Comparison of ENCODE assay signal across 8 cellular contexts in genomic region chr17:15257316-15257925, GRCh38. TPM values are rescaled to one million over a fixed set of nuclear protein-coding genes. Genes with fewer than 3 reads are reported as not detected.
DNase-seq lines count a peak whose midpoint lies in the region; ATAC-seq and TF ChIP-seq lines count a peak whose summit lies in the region.

No MANE protein-coding gene starts in this region.

- H3K27ac Mint-ChIP-seq in activated T-cell treated with anti-CD3 and anti-CD28 coated beads, Interleukin-2, amount 50 U/mL, for 72 hours: no peak overlapping the region

- POLR2A ChIA-PET in OCI-LY7 (lab: Charles Lee): no interaction called here

- no peak overlapping the region for H3K9ac ChIP-seq in neural cell (ENCODE audit: low read length)

- CTCF ChIA-PET in OCI-LY7 (lab: Charles Lee; ENCODE audit: unreplicated experiment): no interaction called here

- H3K4me1 ChIP-seq in BE2C: peaks cover 4% of the 10 kb centered on the region
- H3K4me1 ChIP-seq in OCI-LY7 (ENCODE audit: insufficient read depth, low read length, poor library complexity, severe bottlenecking): no peaks in the 10 kb centered on the region

- no peaks in the 10 kb centered on the region for H3K9me3 ChIP-seq in BE2C
- no peaks in the 10 kb centered on the region for H3K9me3 ChIP-seq in OCI-LY7 (ENCODE audit: low read length)
- H3K9me3 ChIP-seq in neural cell (ENCODE audit: low read length): no peaks in the 10 kb centered on the region

- H3K36me3 Mint-ChIP-seq in activated T-cell treated with anti-CD3 and anti-CD28 coated beads, Interleukin-2, amount 50 U/mL, for 72 hours (ENCODE audit: insufficient read depth in 2 of 2): no peaks in the 10 kb centered on the region

- peak overlapping the region; percentile 12 to 23 for H3K4me3 Mint-ChIP-seq in activated T-cell treated with anti-CD3 and anti-CD28 coated beads, Interleukin-2, amount 50 U/mL, for 72 hours

- no peaks in the 10 kb centered on the region for H3K27me3 ChIP-seq in BE2C
- peaks cover 27% of the 10 kb centered on the region for H3K27me3 ChIP-seq in neural cell (ENCODE audit: insufficient read depth, low read depth, low read length)

- peaks cover 35% of the 10 kb centered on the region for H3K4me1 Mint-ChIP-seq in activated T-cell treated with anti-CD3 and anti-CD28 coated beads, Interleukin-2, amount 50 U/mL, for 72 hours (ENCODE audit: low read depth)

- H3K9me2 ChIP-seq in OCI-LY7 (ENCODE audit: insufficient read depth, low read length) (no peaks in the 10 kb centered on the region), neural cell (ENCODE audit: insufficient read depth, low read length) (no peaks in the 10 kb centered on the region)

- H3K27me3 Mint-ChIP-seq in activated T-cell treated with anti-CD3 and anti-CD28 coated beads, Interleukin-2, amount 50 U/mL, for 72 hours (ENCODE audit: low read depth): peaks cover 77% of the 10 kb centered on the region

- H3K79me2 ChIP-seq in OCI-LY7 (ENCODE audit: insufficient read depth, low read depth, low read length) (no peaks in the 10 kb centered on the region), neural cell (replicated peaks; ENCODE audit: insufficient read depth, low read length) (no peaks in the 10 kb centered on the region)

- H3F3A ChIP-seq in neural cell (ENCODE audit: insufficient read depth, low read length, poor library complexity, severe bottlenecking): no peaks in the 10 kb centered on the region

- H3K4me3 ChIP-seq in BE2C (ENCODE audit: low read depth, low read length): 0 out of 2 replicates have a peak overlapping the region, but pooled peaks have one; percentile 6
- no peak overlapping the region for H3K4me3 ChIP-seq in OCI-LY7 (ENCODE audit: low read depth, low read length, poor library complexity, severe bottlenecking)
- H3K4me3 ChIP-seq in fibroblast of pulmonary artery (replicated peaks; ENCODE audit: low read depth, low read length): no peak overlapping the region
- no peak overlapping the region for H3K4me3 ChIP-seq in neural cell (ENCODE audit: low read length)

- intact Hi-C loops in OCI-LY7 (cut with micrococcal nuclease; ENCODE audit: unreplicated experiment): loop anchor here (2.0 to 5.0 kb wide), 3 partner anchors 245 to 741 kb away; partner anchors contain the start of genes TTC19 and ZSWIM7

- H3K4me2 ChIP-seq in OCI-LY7 (ENCODE audit: low read length): no peak overlapping the region
- H3K4me2 ChIP-seq in neural cell (ENCODE audit: low read length): no peak overlapping the region

- no peaks in the 10 kb centered on the region for H3K9me3 Mint-ChIP-seq in activated T-cell treated with anti-CD3 and anti-CD28 coated beads, Interleukin-2, amount 50 U/mL, for 72 hours

- TF ChIP-seq EP300 in neural cell (conservative IDR thresholded peaks at IDR 0.05; ENCODE audit: poor library complexity, severe bottlenecking): no peak

- peak; percentile 71 for DNase-seq in BE2C
- peak; percentile 57 for DNase-seq in OCI-LY7 (ENCODE audit: low spot score)
- DNase-seq in activated T-cell treated with anti-CD3 and anti-CD28 coated beads, Interleukin-2, amount 50 U/mL, for 72 hours: peak; percentile 64 to 72
- peak; percentile 78 for DNase-seq in fibroblast of pulmonary artery (ENCODE audit: low read depth)

- no TSS peak for BruUV-seq in OCI-LY7 (replicated peaks; lab: Mats Ljungman, UMichigan)

- H3K27ac ChIP-seq in OCI-LY7 (ENCODE audit: low read depth, low read length, poor library complexity, severe bottlenecking): no peak overlapping the region
- no peak overlapping the region for H3K27ac ChIP-seq in neural cell (ENCODE audit: low read length)
- H3K27ac ChIP-seq in temporal lobe (ENCODE audit: low read depth, low read length): peak overlapping the region; percentile 81

- H2AFZ ChIP-seq in OCI-LY7 (ENCODE audit: low read length): no peak overlapping the region
- no peak overlapping the region for H2AFZ ChIP-seq in neural cell (ENCODE audit: low read depth, low read length)

- H3K36me3 ChIP-seq in BE2C (no peaks in the 10 kb centered on the region), OCI-LY7 (ENCODE audit: insufficient read depth, low read length) (no peaks in the 10 kb centered on the region), neural cell (ENCODE audit: insufficient read depth, low read length) (no peaks in the 10 kb centered on the region)

- peak; percentile 53 for TF ChIP-seq RAD21 in neural cell (conservative IDR thresholded peaks at IDR 0.05)

- TF ChIP-seq CTCF in BE2C (IDR thresholded peaks at IDR 0.05; ENCODE audit: low read depth, low read length) (peak; percentile 79), OCI-LY7 (conservative IDR thresholded peaks at IDR 0.05; ENCODE audit: low read length) (peak; percentile 91), fibroblast of pulmonary artery (IDR thresholded peaks at IDR 0.05; ENCODE audit: low read length, missing control alignments) (peak; percentile 86), neural cell (IDR thresholded peaks at IDR 0.05; ENCODE audit: poor library complexity, severe bottlenecking) (peak; percentile 71)

- ATAC-seq in GM18868 (IDR thresholded peaks at IDR 0.05; ENCODE audit: unreplicated experiment) (peak; percentile 84), HG03432 (IDR thresholded peaks at IDR 0.05; ENCODE audit: unreplicated experiment) (peak; percentile 85)
- ATAC-seq in activated T-cell treated with anti-CD3 and anti-CD28 coated beads, Interleukin-2, amount 50 U/mL, for 72 hours (replicated peaks in 1 of 2): peak; percentile 54 to 58

- no peaks in the 10 kb centered on the region for H4K20me1 ChIP-seq in OCI-LY7 (ENCODE audit: insufficient read depth, low read length)
- H4K20me1 ChIP-seq in neural cell (ENCODE audit: insufficient read depth): no peaks in the 10 kb centered on the region

TF ChIP-seq in neural cell, 6 proteins besides CTCF, POLR2A, EP300 and RAD21:
- no peak for TF ChIP-seq TAF1 (IDR thresholded peaks at IDR 0.05; ENCODE audit: low read depth)
- TF ChIP-seq SMC3 (conservative IDR thresholded peaks at IDR 0.05; ENCODE audit: poor library complexity): peak; percentile 76
- no peak for TF ChIP-seq MXI1 (conservative IDR thresholded peaks at IDR 0.05; ENCODE audit: poor library complexity, severe bottlenecking)
- TF ChIP-seq REST (IDR thresholded peaks at IDR 0.05; ENCODE audit: borderline replicate concordance): no peak
- TF ChIP-seq EZH2 (IDR thresholded peaks at IDR 0.05; ENCODE audit: borderline replicate concordance, insufficient read depth, low read length, poor library complexity, severe bottlenecking): no peak
- TF ChIP-seq POLR2AphosphoS5 (IDR thresholded peaks at IDR 0.05): no peak

RNA-seq across cellular contexts. Expression of gene PMP22, which starts 7.7 kb away (rescaled TPM):
- polyA plus RNA-seq in BE2C (2012; ENCODE audit: insufficient read depth, insufficient read length, low read depth): 71.2 TPM
- not detected in 2 replicates for total RNA-seq in OCI-LY7 (2014; rRNA removed; shearing (Covaris generic))
- total RNA-seq in OCI-LY7 (2022) (not detected in 2 replicates), temporal lobe (9.1 TPM)
- not detected for total RNA-seq in activated T-cell treated with anti-CD3 and anti-CD28 coated beads, Interleukin-2, amount 50 U/mL, for 72 hours
- not detected in 2 replicates for polyA plus RNA-seq in neural cell
- polyA minus RNA-seq in neural cell: not detected in 2 replicates
